In the genomic region with DNA sequence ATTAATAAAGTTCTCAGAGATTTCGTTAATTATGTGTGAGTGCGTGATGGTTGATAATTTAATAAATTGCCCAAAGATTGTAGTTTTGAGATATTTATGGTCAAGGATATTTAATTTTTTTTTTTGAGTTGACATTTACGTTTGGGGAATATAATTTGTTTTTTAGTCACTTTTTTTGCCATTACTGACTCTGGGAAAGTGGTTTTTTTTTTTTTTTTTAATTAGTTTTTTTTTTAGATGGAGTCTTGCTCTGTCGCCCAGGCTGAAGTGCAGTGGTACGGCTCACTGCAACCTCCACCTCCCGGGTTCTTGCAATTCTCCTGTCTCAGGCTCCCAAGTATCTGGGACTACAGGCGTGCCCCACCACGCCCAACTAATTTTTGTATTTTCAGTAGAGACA, we compare ENCODE assay signal across 9 cellular contexts. TPM values are rescaled to one million over a fixed set of nuclear protein-coding genes. Genes with fewer than 3 reads are reported as not detected.
DNase-seq lines count a peak whose midpoint lies in the region; ATAC-seq and TF ChIP-seq lines count a peak whose summit lies in the region.
"Had no signal": no experiment of that assay in that cellular context is flagged by ENCODE, and none has a peak within 500 bp of the region (broad histone marks: within the 10 kb centered on the region; RNA-seq: fewer than 3 reads in every experiment).

No MANE protein-coding gene starts in this region.

- peaks cover 39% of the 10 kb centered on the region for H3K36me3 ChIP-seq in OCI-LY7 (ENCODE audit: insufficient read depth, low read length)
- H3K36me3 ChIP-seq in effector memory CD4-positive, alpha-beta T cell (ENCODE audit: control insufficient read depth, insufficient read depth, low read length) = peaks cover 35% of the 10 kb centered on the region
- peaks cover 36% of the 10 kb centered on the region for H3K36me3 ChIP-seq in neuron (ENCODE audit: insufficient read depth, low read length)
- peaks cover 0 to 37% of the 10 kb centered on the region in 2 donors for H3K36me3 ChIP-seq in left lung

- H3K4me1 ChIP-seq in OCI-LY7 (ENCODE audit: insufficient read depth, low read length, poor library complexity, severe bottlenecking) (peaks cover 16% of the 10 kb centered on the region), neuron (ENCODE audit: insufficient read depth, low read length) (peaks cover 15% of the 10 kb centered on the region), left lung (peaks cover 12 to 22% of the 10 kb centered on the region in 2 donors)
- peaks cover 6% of the 10 kb centered on the region for H3K4me1 ChIP-seq in effector memory CD4-positive, alpha-beta T cell (ENCODE audit: control insufficient read depth, insufficient read depth, low read length, poor library complexity, severe bottlenecking)

- DNase-seq in GM12864 (ENCODE audit: low read depth) = no peak
- DNase-seq in OCI-LY7 (ENCODE audit: low spot score) = no peak
- no peak for DNase-seq in effector memory CD4-positive, alpha-beta T cell
- no peak for DNase-seq in NCI-H2107 (lab: John Stamatoyannopoulos, UW)
- no peak for DNase-seq in left lung

- H4K20me1 ChIP-seq in OCI-LY7 (ENCODE audit: insufficient read depth, low read length) = peaks cover 8% of the 10 kb centered on the region

- H3K4me3 ChIP-seq in GM12864 (ENCODE audit: low read depth, low read length) = peak overlapping the region; percentile 100; the same call in 1 of the 2 replicates
- H3K4me3 ChIP-seq in OCI-LY7 (ENCODE audit: low read depth, low read length, poor library complexity, severe bottlenecking) = peak overlapping the region; percentile 87
- peak overlapping the region; percentile 93 for H3K4me3 ChIP-seq in effector memory CD4-positive, alpha-beta T cell (ENCODE audit: insufficient read depth, low read depth, low read length, poor library complexity, severe bottlenecking)
- H3K4me3 ChIP-seq in neuron (ENCODE audit: low read length) = peak overlapping the region; percentile 77
- H3K4me3 ChIP-seq in left lung = peak overlapping the region in 1 of 2 donors; percentile 92

- TF ChIP-seq CTCF in GM12864 (IDR thresholded peaks at IDR 0.05; ENCODE audit: low read depth, low read length, missing control alignments) (no peak), OCI-LY7 (conservative IDR thresholded peaks at IDR 0.05; ENCODE audit: low read length) (no peak), left lung (IDR thresholded peaks at IDR 0.05) (no peak)

- ATAC-seq in HG02973 (IDR thresholded peaks at IDR 0.05; ENCODE audit: unreplicated experiment) (no peak), HG03460 (IDR thresholded peaks at IDR 0.05; ENCODE audit: unreplicated experiment) (no peak), left lung (no peak)

- H3K27ac ChIP-seq in OCI-LY7 (ENCODE audit: low read depth, low read length, poor library complexity, severe bottlenecking) = no peak overlapping the region
- H3K27ac ChIP-seq in effector memory CD4-positive, alpha-beta T cell (ENCODE audit: insufficient read depth, low read length, poor library complexity, severe bottlenecking) = no peak overlapping the region
- H3K27ac ChIP-seq in left lung = no peak overlapping the region

- H2AFZ ChIP-seq in OCI-LY7 (ENCODE audit: low read length) (no peak overlapping the region), neuron (ENCODE audit: low read depth, low read length) (no peak overlapping the region)

- POLR2A ChIA-PET in OCI-LY7 (lab: Charles Lee) = no interaction called here

- H3K9me3 ChIP-seq in OCI-LY7 (ENCODE audit: low read length) (no peaks in the 10 kb centered on the region), neuron (ENCODE audit: low read length) (no peaks in the 10 kb centered on the region), left lung (no peaks in the 10 kb centered on the region)
- H3K9me3 ChIP-seq in effector memory CD4-positive, alpha-beta T cell (ENCODE audit: control insufficient read depth, low read length) = no peaks in the 10 kb centered on the region
- H3K9me3 ChIP-seq: right atrium auricular region had no signal

- BruUV-seq in OCI-LY7 (replicated peaks; lab: Mats Ljungman, UMichigan) = no TSS peak

- H3K79me2 ChIP-seq in OCI-LY7 (ENCODE audit: insufficient read depth, low read depth, low read length) = peaks cover 38% of the 10 kb centered on the region

- H3K9me2 ChIP-seq in OCI-LY7 (ENCODE audit: insufficient read depth, low read length) = no peaks in the 10 kb centered on the region

- intact Hi-C loops in OCI-LY7 (cut with micrococcal nuclease; ENCODE audit: unreplicated experiment) = no loop called here
- intact Hi-C loops in left lung (cut with DNase I) = no loop called here

- peak overlapping the region; percentile 95 for H3K4me2 ChIP-seq in OCI-LY7 (ENCODE audit: low read length)

- CTCF ChIA-PET in OCI-LY7 (lab: Charles Lee; ENCODE audit: unreplicated experiment) = no interaction called here

- H3K27me3 ChIP-seq in effector memory CD4-positive, alpha-beta T cell (replicated peaks; ENCODE audit: control insufficient read depth, insufficient read depth, low read length, poor library complexity, severe bottlenecking) = no peaks in the 10 kb centered on the region
- H3K27me3 ChIP-seq in neuron (ENCODE audit: insufficient read depth, low read length) (no peaks in the 10 kb centered on the region), left lung (no peaks in the 10 kb centered on the region)
- H3K27me3 ChIP-seq: right atrium auricular region had no signal

RNA-seq across cellular contexts. Expression of a gene that starts 1.7 kb away (rescaled TPM):
- 29.2 and 40.0 TPM in 2 replicates for total RNA-seq in OCI-LY7 (2014; rRNA removed; shearing (Covaris generic))
- 35.8 and 37.3 TPM in 2 replicates for total RNA-seq in OCI-LY7 (2022)
- total RNA-seq in left lung = 10 to 100 TPM; 24.7 to 27.6 TPM
